ENCODE assay signal across 1 cellular context in genomic region chr1:236052227-236052993, GRCh38.
TF ChIP-seq lines count a peak whose summit lies in the region.

No MANE protein-coding gene starts in this region.

TF ChIP-seq in WTC11, 78 proteins besides CTCF, POLR2A, EP300 and RAD21 (continued from another document):
- TF ChIP-seq NR3C1 (CRISPR knock-in tag; conservative IDR thresholded peaks at IDR 0.05; ENCODE audit: low read depth) (no peak), HMGXB4 (CRISPR knock-in tag; IDR thresholded peaks at IDR 0.05) (no peak), NFE2L1 (CRISPR knock-in tag; IDR thresholded peaks at IDR 0.05) (no peak), FOXP1 (CRISPR knock-in tag; IDR thresholded peaks at IDR 0.05; ENCODE audit: borderline replicate concordance) (no peak), ARID4B (CRISPR knock-in tag; IDR thresholded peaks at IDR 0.05; ENCODE audit: borderline replicate concordance) (no peak), ZNF423 (CRISPR knock-in tag; IDR thresholded peaks at IDR 0.05) (no peak), SOX15 (CRISPR knock-in tag; IDR thresholded peaks at IDR 0.05) (no peak), ZSCAN18 (CRISPR knock-in tag; IDR thresholded peaks at IDR 0.05) (no peak), NR2C2 (CRISPR knock-in tag; IDR thresholded peaks at IDR 0.05) (no peak), ZBTB43 (CRISPR knock-in tag; IDR thresholded peaks at IDR 0.05) (no peak), KAT7 (CRISPR knock-in tag; IDR thresholded peaks at IDR 0.05; ENCODE audit: borderline replicate concordance) (no peak)
- TF ChIP-seq, protein P1, sequence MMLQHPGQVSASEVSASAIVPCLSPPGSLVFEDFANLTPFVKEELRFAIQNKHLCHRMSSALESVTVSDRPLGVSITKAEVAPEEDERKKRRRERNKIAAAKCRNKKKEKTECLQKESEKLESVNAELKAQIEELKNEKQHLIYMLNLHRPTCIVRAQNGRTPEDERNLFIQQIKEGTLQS (CRISPR knock-in tag; conservative IDR thresholded peaks at IDR 0.05) = no peak
- TF ChIP-seq, protein P2, sequence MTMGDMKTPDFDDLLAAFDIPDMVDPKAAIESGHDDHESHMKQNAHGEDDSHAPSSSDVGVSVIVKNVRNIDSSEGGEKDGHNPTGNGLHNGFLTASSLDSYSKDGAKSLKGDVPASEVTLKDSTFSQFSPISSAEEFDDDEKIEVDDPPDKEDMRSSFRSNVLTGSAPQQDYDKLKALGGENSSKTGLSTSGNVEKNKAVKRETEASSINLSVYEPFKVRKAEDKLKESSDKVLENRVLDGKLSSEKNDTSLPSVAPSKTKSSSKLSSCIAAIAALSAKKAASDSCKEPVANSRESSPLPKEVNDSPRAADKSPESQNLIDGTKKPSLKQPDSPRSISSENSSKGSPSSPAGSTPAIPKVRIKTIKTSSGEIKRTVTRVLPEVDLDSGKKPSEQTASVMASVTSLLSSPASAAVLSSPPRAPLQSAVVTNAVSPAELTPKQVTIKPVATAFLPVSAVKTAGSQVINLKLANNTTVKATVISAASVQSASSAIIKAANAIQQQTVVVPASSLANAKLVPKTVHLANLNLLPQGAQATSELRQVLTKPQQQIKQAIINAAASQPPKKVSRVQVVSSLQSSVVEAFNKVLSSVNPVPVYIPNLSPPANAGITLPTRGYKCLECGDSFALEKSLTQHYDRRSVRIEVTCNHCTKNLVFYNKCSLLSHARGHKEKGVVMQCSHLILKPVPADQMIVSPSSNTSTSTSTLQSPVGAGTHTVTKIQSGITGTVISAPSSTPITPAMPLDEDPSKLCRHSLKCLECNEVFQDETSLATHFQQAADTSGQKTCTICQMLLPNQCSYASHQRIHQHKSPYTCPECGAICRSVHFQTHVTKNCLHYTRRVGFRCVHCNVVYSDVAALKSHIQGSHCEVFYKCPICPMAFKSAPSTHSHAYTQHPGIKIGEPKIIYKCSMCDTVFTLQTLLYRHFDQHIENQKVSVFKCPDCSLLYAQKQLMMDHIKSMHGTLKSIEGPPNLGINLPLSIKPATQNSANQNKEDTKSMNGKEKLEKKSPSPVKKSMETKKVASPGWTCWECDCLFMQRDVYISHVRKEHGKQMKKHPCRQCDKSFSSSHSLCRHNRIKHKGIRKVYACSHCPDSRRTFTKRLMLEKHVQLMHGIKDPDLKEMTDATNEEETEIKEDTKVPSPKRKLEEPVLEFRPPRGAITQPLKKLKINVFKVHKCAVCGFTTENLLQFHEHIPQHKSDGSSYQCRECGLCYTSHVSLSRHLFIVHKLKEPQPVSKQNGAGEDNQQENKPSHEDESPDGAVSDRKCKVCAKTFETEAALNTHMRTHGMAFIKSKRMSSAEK (CRISPR knock-in tag; IDR thresholded peaks at IDR 0.05; ENCODE audit: borderline replicate concordance) = no peak
- TF ChIP-seq, protein P3, sequence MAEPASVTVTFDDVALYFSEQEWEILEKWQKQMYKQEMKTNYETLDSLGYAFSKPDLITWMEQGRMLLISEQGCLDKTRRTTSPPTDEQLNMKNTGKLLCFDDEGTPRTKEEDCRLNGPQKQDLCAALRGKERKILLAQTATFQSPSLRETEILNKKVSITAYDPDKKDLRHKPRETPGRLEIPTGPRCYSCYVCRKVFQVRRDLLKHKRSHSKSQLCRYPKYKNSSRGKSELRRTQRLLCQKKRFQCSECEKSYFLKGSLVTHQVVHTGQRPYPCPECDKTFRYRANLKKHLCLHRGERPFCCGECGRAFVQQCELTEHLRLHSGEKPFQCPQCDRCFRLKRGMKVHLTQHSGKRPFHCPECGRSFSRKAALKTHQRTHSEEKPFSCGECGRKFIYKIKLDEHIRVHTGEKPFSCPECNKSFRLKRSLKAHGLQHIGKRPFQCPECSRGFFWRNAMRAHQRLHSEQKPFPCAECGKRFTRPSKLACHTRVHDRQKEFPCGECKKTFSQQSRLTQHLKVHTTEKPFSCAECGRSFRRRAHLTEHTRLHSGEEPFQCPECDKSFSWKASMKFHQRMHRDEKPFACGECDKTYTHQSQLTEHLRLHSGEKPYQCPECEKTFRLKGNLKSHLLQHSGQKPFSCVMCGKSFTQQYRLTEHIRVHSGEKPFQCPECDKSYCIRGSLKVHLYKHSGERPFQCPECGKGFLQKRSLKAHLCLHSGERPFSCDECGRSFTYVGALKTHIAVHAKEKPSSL (CRISPR knock-in tag; conservative IDR thresholded peaks at IDR 0.05) = no peak
